ENCODE assay signal across 8 cellular contexts in genomic region chr7:93245525-93246432, GRCh38. TPM values are rescaled to one million over a fixed set of nuclear protein-coding genes. Genes with fewer than 3 reads are reported as not detected.
DNase-seq lines count a peak whose midpoint lies in the region; ATAC-seq and TF ChIP-seq lines count a peak whose summit lies in the region.

No MANE protein-coding gene starts in this region.

- 0 out of 2 replicates have a peak, but pooled peaks cover 8% of the 10 kb centered on the region for H3F3A ChIP-seq in SU-DHL-6 (ENCODE audit: insufficient read depth)

- no peaks in the 10 kb centered on the region for H3K9me3 Mint-ChIP-seq in Calu3 (ENCODE audit: low read depth, unreplicated experiment)

- no peak overlapping the region for H3K4me3 Mint-ChIP-seq in Calu3 (ENCODE audit: low read depth, unreplicated experiment)

- no peaks in the 10 kb centered on the region for H3K27me3 Mint-ChIP-seq in Calu3 (ENCODE audit: unreplicated experiment)

- CTCF ChIA-PET in Calu3 (lab: Charles Lee), result interaction anchor here (0.6 to 1.8 kb wide), 2 partner anchors 129 to 296 kb away, joined by 3 to 4 read pairs; no protein-coding TSS in a partner anchor

- no peak overlapping the region for H3K27ac Mint-ChIP-seq in Calu3 (ENCODE audit: unreplicated experiment)

- peaks cover 18% of the 10 kb centered on the region; the same call in 1 of the 2 replicates for H3K79me2 ChIP-seq in SU-DHL-6 (ENCODE audit: insufficient read depth, low read length)

- H3K36me3 ChIP-seq in SU-DHL-6 (ENCODE audit: low read length) (no peaks in the 10 kb centered on the region; the same call in 1 of the 2 replicates), sigmoid colon (peaks cover 0 to 7% (median 0%) of the 10 kb centered on the region in 4 donors)

- H4K20me1 ChIP-seq in SU-DHL-6 (ENCODE audit: low read depth, low read length), result peaks cover 9% of the 10 kb centered on the region; the same call in 1 of the 2 replicates

- no peak overlapping the region for H3K4me3 ChIP-seq in Jurkat, Clone E6-1 (ENCODE audit: low read length)
- H3K4me3 ChIP-seq in SU-DHL-6 (ENCODE audit: insufficient read depth, low read length, poor library complexity, severe bottlenecking) (no peak overlapping the region), sigmoid colon (peak overlapping the region in 3 of 4 donors; percentile 16 to 29 (median 27))

- intact Hi-C loops in Calu3 (cut with micrococcal nuclease; ENCODE audit: unreplicated experiment) (loop anchor here (1.0 to 5.0 kb wide), 3 partner anchors 127 to 306 kb away; no protein-coding TSS in a partner anchor), sigmoid colon (cut with DNase I) (loop anchor here (5.0 kb wide), 1 partner anchor 307 kb away; no protein-coding TSS in a partner anchor)

- WGBS in sigmoid colon, 2 donors, result 12 to 40% methylated on average over 9 of the region's 9 CpGs

- H3K4me2 ChIP-seq in SU-DHL-6 (ENCODE audit: low read depth, low read length, poor library complexity, severe bottlenecking), result no peak overlapping the region

- H3K36me3 Mint-ChIP-seq in Calu3 (ENCODE audit: insufficient read depth, unreplicated experiment), result no peaks in the 10 kb centered on the region

- H3K9me2 ChIP-seq in SU-DHL-6 (replicated peaks; ENCODE audit: insufficient read depth, low read length), result no peaks in the 10 kb centered on the region

- TF ChIP-seq EP300 in sigmoid colon (IDR thresholded peaks at IDR 0.05), result no peak

- no peak overlapping the region for H2AFZ ChIP-seq in SU-DHL-6 (ENCODE audit: low read depth, low read length, severe bottlenecking)

- H3K4me1 ChIP-seq in foreskin keratinocyte (no peaks in the 10 kb centered on the region), sigmoid colon (peaks cover 0 to 9% (median 2%) of the 10 kb centered on the region in 4 donors)

- H3K4me1 Mint-ChIP-seq in Calu3 (ENCODE audit: low read depth, unreplicated experiment), result no peaks in the 10 kb centered on the region

- H3K9ac ChIP-seq in SU-DHL-6 (ENCODE audit: low read length), result no peak overlapping the region

- H3K9me3 ChIP-seq in SU-DHL-6 (ENCODE audit: insufficient read depth, low read length) (no peaks in the 10 kb centered on the region), sigmoid colon (no peaks in the 10 kb centered on the region)

- H3K27ac ChIP-seq in SU-DHL-6 (ENCODE audit: low read depth, low read length) (no peak overlapping the region), foreskin keratinocyte (no peak overlapping the region), sigmoid colon (no peak overlapping the region)

- ATAC-seq in foreskin keratinocyte (no peak), HG03095 (IDR thresholded peaks at IDR 0.05; ENCODE audit: unreplicated experiment) (no peak), GM18867 (IDR thresholded peaks at IDR 0.05; ENCODE audit: unreplicated experiment) (no peak)

- TF ChIP-seq POLR2A in sigmoid colon (IDR thresholded peaks at IDR 0.05), result no peak

- DNase-seq in Calu3, result no peak
- peak; percentile 47 for DNase-seq in Jurkat, Clone E6-1 (ENCODE audit: low read depth, low spot score)
- DNase-seq in foreskin keratinocyte, result no peak
- DNase-seq in sigmoid colon, result no peak
- DNase-seq in 8988T, result no peak

- TF ChIP-seq CTCF in Calu3 (IDR thresholded peaks at IDR 0.05; ENCODE audit: unreplicated experiment) (peak; percentile 43), SU-DHL-6 (IDR thresholded peaks at IDR 0.05; ENCODE audit: insufficient read depth, low read length, poor library complexity, severe bottlenecking) (peak; percentile 77), foreskin keratinocyte (conservative IDR thresholded peaks at IDR 0.05) (peak; percentile 74), sigmoid colon (IDR thresholded peaks at IDR 0.05) (peak in 3 of 4 experiments; percentile 26 to 63 (median 53))

- H3K27me3 ChIP-seq in SU-DHL-6 (ENCODE audit: low read length), result no peaks in the 10 kb centered on the region
- no peaks in the 10 kb centered on the region for H3K27me3 ChIP-seq in foreskin keratinocyte
- no peaks in the 10 kb centered on the region for H3K27me3 ChIP-seq in sigmoid colon

- BruUV-seq in Calu3 (replicated peaks; lab: Mats Ljungman, UMichigan), result no TSS peak

RNA-seq across cellular contexts. Expression of gene VPS50, which starts 13.6 kb away (rescaled TPM):
- total RNA-seq in Calu3 (2022) (31.6 and 36.9 TPM in 2 replicates), foreskin keratinocyte (12.9 and 14.7 TPM in 2 replicates), sigmoid colon (10 to 100 TPM; 21.7 to 36.4 (median 26.4) TPM)
- polyA plus RNA-seq in Jurkat, Clone E6-1 (2012; ENCODE audit: insufficient read depth, insufficient read length), result 9.4 TPM
- polyA plus RNA-seq in foreskin keratinocyte (4.2 and 4.5 TPM in 2 replicates), sigmoid colon (10 to 100 TPM in 1 of 3 donors, 1 to 10 TPM in 2; 4.8 to 10.1 (median 5.3) TPM)

RNA-seq across cellular contexts. Expression of gene HEPACAM2, which starts 19.5 kb away (rescaled TPM):
- not detected in 2 replicates for total RNA-seq in Calu3 (2022)
- not detected for polyA plus RNA-seq in Jurkat, Clone E6-1 (2012; ENCODE audit: insufficient read depth, insufficient read length)
- total RNA-seq in foreskin keratinocyte, result not detected in 2 replicates
- polyA plus RNA-seq in foreskin keratinocyte, result not detected in 2 replicates
- total RNA-seq in sigmoid colon, result under 1 TPM in 1 of 4 donors, not detected in 3; 0.36 TPM
- 10 to 100 TPM; 22.2 to 57.7 (median 28.2) TPM for polyA plus RNA-seq in sigmoid colon

Comparison
In these comparisons a context has a peak if more than half of its experiments do, and no peak if none do; other contexts are left out.
1. H3K4me3 ChIP-seq: peak in sigmoid colon (3 of 4); none in Jurkat, Clone E6-1 (single experiment) and SU-DHL-6 (single experiment).
2. Peak in every context shown above with its lines, with median percentiles within 50 percentile points of each other: CTCF ChIP-seq.